Comparison of ENCODE assay signal across 13 cellular contexts in the genomic region with DNA sequence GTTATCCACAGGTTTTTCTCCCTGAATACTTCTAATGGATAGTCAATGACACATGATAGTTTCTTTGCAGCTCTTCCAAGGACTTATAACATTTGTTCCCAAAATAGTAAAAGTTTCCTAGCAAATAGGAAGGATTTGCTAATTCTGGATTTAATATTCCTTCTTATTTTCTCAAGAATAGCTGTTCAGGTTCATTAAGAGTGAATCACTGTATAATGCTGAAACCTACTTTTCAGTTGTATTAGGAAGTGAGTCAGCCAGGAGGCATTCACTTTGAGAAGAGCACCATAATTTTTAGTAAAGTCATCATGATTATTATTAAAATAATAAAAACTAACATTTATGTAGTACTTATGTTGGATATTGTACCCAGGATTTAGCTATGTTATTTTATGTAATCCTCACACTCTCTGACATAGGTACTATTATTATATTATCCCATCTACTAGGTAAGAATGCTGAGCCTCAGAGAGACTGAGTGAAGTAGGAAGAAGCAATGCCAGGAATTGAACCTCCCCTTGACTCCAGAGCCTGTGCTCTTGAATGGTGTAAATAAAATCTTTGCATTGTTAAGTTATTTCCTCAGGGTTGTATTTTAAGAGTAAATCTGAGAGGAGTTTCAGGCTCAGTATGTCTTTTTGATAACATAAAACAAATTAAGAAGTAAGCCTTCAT.
A peak's percentile ranks its signal among the peaks of the same experiment; 100 is the strongest.
DNase-seq lines count a peak whose midpoint lies in the region; ATAC-seq and TF ChIP-seq lines count a peak whose summit lies in the region.
"Had no signal": no experiment of that assay in that cellular context is flagged by ENCODE, and none has a peak within 500 bp of the region (broad histone marks: within the 10 kb centered on the region; RNA-seq: fewer than 3 reads in every experiment).

No MANE protein-coding gene starts in this region.

- no peak for TF ChIP-seq CTCF in fibroblast of villous mesenchyme (IDR thresholded peaks at IDR 0.05; ENCODE audit: insufficient read depth, low read depth, low read length)

- H3K4me1 Mint-ChIP-seq in activated CD4-positive, alpha-beta T cell treated with anti-CD3 and anti-CD28 coated beads, Interleukin-2, amount 10 ng/mL, durations not matched to agents 24 days and 14 days, result no peaks in the 10 kb centered on the region
- H3K4me1 Mint-ChIP-seq: activated CD8-positive, alpha-beta memory T cell treated with anti-CD3 and anti-CD28 coated beads, Interleukin-2, amount 10 ng/mL, durations not matched to agents 7 days and 5 days had no signal

- no peaks in the 10 kb centered on the region for H3K27me3 Mint-ChIP-seq in activated CD4-positive, alpha-beta T cell treated with anti-CD3 and anti-CD28 coated beads, Interleukin-2, amount 10 ng/mL, durations not matched to agents 24 days and 14 days
- H3K27me3 Mint-ChIP-seq: activated CD8-positive, alpha-beta memory T cell treated with anti-CD3 and anti-CD28 coated beads, Interleukin-2, amount 10 ng/mL, durations not matched to agents 7 days and 5 days had no signal

- H3K36me3 Mint-ChIP-seq in activated CD4-positive, alpha-beta T cell treated with anti-CD3 and anti-CD28 coated beads, Interleukin-2, amount 10 ng/mL, durations not matched to agents 24 days and 14 days (ENCODE audit: low read depth), result peaks cover 4% of the 10 kb centered on the region

- intact Hi-C loops in activated CD4-positive, alpha-beta T cell treated with anti-CD3 and anti-CD28 coated beads, Interleukin-2, amount 10 ng/mL, durations not matched to agents 24 days and 14 days (cut with micrococcal nuclease), result no loop called here

- ATAC-seq in HG02870 (IDR thresholded peaks at IDR 0.05; ENCODE audit: unreplicated experiment), result no peak
- ATAC-seq: activated CD8-positive, alpha-beta memory T cell treated with anti-CD3 and anti-CD28 coated beads, Interleukin-2, amount 10 ng/mL, durations not matched to agents 7 days and 5 days had no signal

- H3K4me3 ChIP-seq in adipocyte (ENCODE audit: low read length) (no peak overlapping the region), fibroblast of villous mesenchyme (ENCODE audit: low read depth, low read length) (no peak overlapping the region)
- H3K4me3 ChIP-seq: MG63, Peyer's patch, sigmoid colon had no signal

- peak; percentile 70 for DNase-seq in HCEC 1CT
- peak; percentile 71 for DNase-seq in adipocyte (ENCODE audit: low read depth)
- DNase-seq in fibroblast of villous mesenchyme (ENCODE audit: low read depth), result peak; percentile 61
- DNase-seq in stromal cell of bone marrow (ENCODE audit: low read depth), result peak; percentile 61
- no peak for DNase-seq in mesenteric fat pad (ENCODE audit: low spot score)
- DNase-seq in activated CD4-positive, alpha-beta T cell treated with anti-CD3 and anti-CD28 coated beads, Interleukin-2, amount 10 ng/mL, durations not matched to agents 24 days and 14 days, result no peak
- DNase-seq: activated CD8-positive, alpha-beta memory T cell treated with anti-CD3 and anti-CD28 coated beads, Interleukin-2, amount 10 ng/mL, durations not matched to agents 7 days and 5 days; DMS79; effector CD8-positive, alpha-beta T cell; MG63; Peyer's patch; sigmoid colon had no signal

- H3K36me3 ChIP-seq in adipocyte (ENCODE audit: control insufficient read depth, insufficient read depth, low read length, severe bottlenecking), result peaks cover 4% of the 10 kb centered on the region
- H3K36me3 ChIP-seq: MG63, Peyer's patch had no signal

- H3K9me3 Mint-ChIP-seq in activated CD4-positive, alpha-beta T cell treated with anti-CD3 and anti-CD28 coated beads, Interleukin-2, amount 10 ng/mL, durations not matched to agents 24 days and 14 days, result no peaks in the 10 kb centered on the region

- no peak overlapping the region for H3K4me3 Mint-ChIP-seq in activated CD4-positive, alpha-beta T cell treated with anti-CD3 and anti-CD28 coated beads, Interleukin-2, amount 10 ng/mL, durations not matched to agents 24 days and 14 days
- H3K4me3 Mint-ChIP-seq: activated CD8-positive, alpha-beta memory T cell treated with anti-CD3 and anti-CD28 coated beads, Interleukin-2, amount 10 ng/mL, durations not matched to agents 7 days and 5 days had no signal

- no peaks in the 10 kb centered on the region for H3K27me3 ChIP-seq in adipocyte (replicated peaks; ENCODE audit: control insufficient read depth, insufficient read depth, low read length)
- H3K27me3 ChIP-seq: MG63, Peyer's patch, sigmoid colon had no signal

- H3K9ac ChIP-seq in adipocyte (ENCODE audit: low read length), result peak overlapping the region; percentile 68

- peaks cover 29% of the 10 kb centered on the region for H3K4me1 ChIP-seq in adipocyte (ENCODE audit: control insufficient read depth, insufficient read depth, low read length)
- H3K4me1 ChIP-seq: Peyer's patch, sigmoid colon had no signal

- no peaks in the 10 kb centered on the region for H3K9me3 ChIP-seq in adipocyte (ENCODE audit: control insufficient read depth, low read length)
- H3K9me3 ChIP-seq: MG63, Peyer's patch, sigmoid colon had no signal

- no peak overlapping the region for H3K27ac Mint-ChIP-seq in activated CD4-positive, alpha-beta T cell treated with anti-CD3 and anti-CD28 coated beads, Interleukin-2, amount 10 ng/mL, durations not matched to agents 24 days and 14 days
- H3K27ac Mint-ChIP-seq: activated CD8-positive, alpha-beta memory T cell treated with anti-CD3 and anti-CD28 coated beads, Interleukin-2, amount 10 ng/mL, durations not matched to agents 7 days and 5 days had no signal

Comparison
In these comparisons a context has a peak if more than half of its experiments do, and no peak if none do; other contexts are left out.
1. DNase-seq: peak in HCEC 1CT (single experiment), adipocyte (single experiment), fibroblast of villous mesenchyme (single experiment) and stromal cell of bone marrow (single experiment); none in mesenteric fat pad (single experiment) and activated CD4-positive, alpha-beta T cell treated with anti-CD3 and anti-CD28 coated beads, Interleukin-2, amount 10 ng/mL, durations not matched to agents 24 days and 14 days (single experiment).